In the genomic region with DNA sequence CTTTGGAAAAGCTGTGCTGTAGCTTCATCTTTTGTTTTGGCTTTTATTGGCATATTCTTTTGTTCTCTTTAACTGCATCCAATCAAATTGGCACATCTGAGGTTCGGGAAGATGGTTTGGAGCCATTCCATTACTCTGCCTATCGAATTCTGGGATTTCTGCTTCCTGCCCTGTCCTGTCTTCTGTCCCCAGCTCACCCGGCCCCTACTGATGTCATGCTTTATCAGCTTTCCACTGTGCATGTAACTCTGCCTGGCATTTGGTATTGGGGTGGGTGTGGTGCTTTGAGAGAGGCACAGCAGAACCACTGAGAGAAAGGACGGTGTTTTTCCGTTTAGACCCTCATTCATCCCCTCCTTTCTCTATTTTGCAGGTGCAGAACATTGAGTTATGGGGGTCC, we compare ENCODE assay signal across 18 cellular contexts.
DNase-seq lines count a peak whose midpoint lies in the region; ATAC-seq and TF ChIP-seq lines count a peak whose summit lies in the region.
"Had no signal": no experiment of that assay in that cellular context is flagged by ENCODE, and none has a peak within 500 bp of the region (broad histone marks: within the 10 kb centered on the region; RNA-seq: fewer than 3 reads in every experiment).

No MANE protein-coding gene starts in this region.

- DNase-seq in GM23338 (ENCODE audit: low spot score) (no peak), SJSA1 (ENCODE audit: low read depth in 1 of 2, low spot score in 2 of 2) (no peak), heart left ventricle (peak in 3 of 5 donors; percentile 53 to 77 (median 60)), midbrain (lab: John Stamatoyannopoulos, UW) (no peak), retina (no peak)
- DNase-seq: DMS 273 treated with DMSO at 0.1 percent for 48 hours, GF-D8, NCI-H1417 treated with DMSO at 0.1 percent for 48 hours, NCI-H2029, NCI-H2171 treated with DMSO at 0.1 percent for 48 hours, NCI-H748 treated with DMSO at 0.1 percent for 48 hours, OCI-M1 had no signal

- H3K4me1 Mint-ChIP-seq in GM23338, result peaks cover 2% of the 10 kb centered on the region
- H3K4me1 Mint-ChIP-seq in nephron, result peaks cover 54% of the 10 kb centered on the region

- peak overlapping the region; percentile 85 for H2AFZ ChIP-seq in GM23338

- H3K4me1 ChIP-seq in GM23338 (ENCODE audit: insufficient read depth), result peaks cover under 1% of the 10 kb centered on the region
- peaks cover 37% of the 10 kb centered on the region for H3K4me1 ChIP-seq in SJSA1 (replicated peaks)
- H3K4me1 ChIP-seq in heart left ventricle, result peaks cover 10 to 35% (median 25%) of the 10 kb centered on the region in 12 donors
- H3K4me1 ChIP-seq: A549 had no signal

- H3K36me3 ChIP-seq in GM23338 (ENCODE audit: insufficient read depth) (no peaks in the 10 kb centered on the region), SJSA1 (no peaks in the 10 kb centered on the region), heart left ventricle (no peaks in the 10 kb centered on the region)

- H3F3A ChIP-seq in GM23338 (replicated peaks; ENCODE audit: low read depth), result no peaks in the 10 kb centered on the region

- H3K4me3 Mint-ChIP-seq in GM23338 (no peak overlapping the region), nephron (no peak overlapping the region)

- H3K4me3 ChIP-seq in GM23338 (no peak overlapping the region), SJSA1 (no peak overlapping the region), heart left ventricle (no peak overlapping the region)
- H3K4me3 ChIP-seq: A549, SK-N-MC had no signal

- peaks cover 7% of the 10 kb centered on the region; the same call in 1 of the 2 replicates for H3K9me2 ChIP-seq in GM23338 (ENCODE audit: insufficient read depth)

- H3K27me3 ChIP-seq in GM23338 (ENCODE audit: insufficient read depth) (no peaks in the 10 kb centered on the region), SJSA1 (replicated peaks) (no peaks in the 10 kb centered on the region), heart left ventricle (no peaks in the 10 kb centered on the region)

- H3K27ac Mint-ChIP-seq in GM23338 (no peak overlapping the region), nephron (peak overlapping the region in 2 of 3 experiments; percentile 54 to 91)

- 42 to 64% (median 52%) methylated on average over 5 of the region's 5 CpGs for WGBS in heart left ventricle, 4 donors

- no peak overlapping the region for H3K4me2 ChIP-seq in GM23338
- H3K4me2 ChIP-seq: A549 had no signal

- H3K27ac ChIP-seq in GM23338 (ENCODE audit: low read depth), result no peak overlapping the region
- H3K27ac ChIP-seq in SJSA1, result peak overlapping the region; percentile 70
- H3K27ac ChIP-seq in heart left ventricle, result peak overlapping the region in 7 of 12 donors; percentile 17 to 72 (median 58)
- H3K27ac ChIP-seq: A549, C4-2B, SK-N-MC had no signal

- TF ChIP-seq CTCF in GM23338 (conservative IDR thresholded peaks at IDR 0.05; ENCODE audit: low read depth in 2 of 2) (no peak), heart left ventricle (IDR thresholded peaks at IDR 0.05) (no peak), nephron (IDR thresholded peaks at IDR 0.05; ENCODE audit: unreplicated experiment in 3 of 3) (no peak)

- no peaks in the 10 kb centered on the region for H3K9me3 ChIP-seq in SJSA1 (replicated peaks)
- H3K9me3 ChIP-seq in heart left ventricle, result no peaks in the 10 kb centered on the region
- H3K9me3 ChIP-seq: A549 had no signal

- H3K79me2 ChIP-seq in GM23338 (replicated peaks; ENCODE audit: insufficient read depth), result no peaks in the 10 kb centered on the region

- H3K27me3 Mint-ChIP-seq in GM23338 (ENCODE audit: insufficient read depth, low read depth, poor library complexity) (peaks cover 3% of the 10 kb centered on the region), nephron (ENCODE audit: low read depth) (peaks cover 8% of the 10 kb centered on the region)

- TF ChIP-seq POLR2A in heart left ventricle (IDR thresholded peaks at IDR 0.05), result no peak

- no peaks in the 10 kb centered on the region for H4K20me1 ChIP-seq in GM23338 (replicated peaks; ENCODE audit: insufficient read depth)

- H3K9me3 Mint-ChIP-seq in GM23338 (no peaks in the 10 kb centered on the region), nephron (no peaks in the 10 kb centered on the region)

- H3K36me3 Mint-ChIP-seq in GM23338 (ENCODE audit: low read depth) (no peaks in the 10 kb centered on the region), nephron (ENCODE audit: low read depth) (no peaks in the 10 kb centered on the region)

- ATAC-seq in GM23338 (no peak), heart left ventricle (peak; percentile 79 to 91 (median 88)), HG02623 (IDR thresholded peaks at IDR 0.05; ENCODE audit: unreplicated experiment) (no peak), HG02884 (IDR thresholded peaks at IDR 0.05; ENCODE audit: unreplicated experiment) (no peak)
- ATAC-seq: A549 had no signal

- intact Hi-C loops in heart left ventricle (cut with DNase I), result loop anchor here in 4 of 10 donors (1.0 to 10.0 kb wide), 4 partner anchors 119 to 206 kb away; no protein-coding TSS in a partner anchor

TF ChIP-seq in GM23338, 12 proteins besides CTCF, POLR2A, EP300 and RAD21:
- no peak for TF ChIP-seq POLR2AphosphoS5 (IDR thresholded peaks at IDR 0.05; ENCODE audit: low read depth)
- no peak for TF ChIP-seq STAT1 (IDR thresholded peaks at IDR 0.05; ENCODE audit: unreplicated experiment)
- no peak for TF ChIP-seq REST (IDR thresholded peaks at IDR 0.05; ENCODE audit: unreplicated experiment)
TF ChIP-seq in GM23338: peak in this region for 0.

Comparison
In these comparisons a context has a peak if more than half of its experiments do, and no peak if none do; other contexts are left out.
1. ATAC-seq: peak in heart left ventricle (4 of 4); none in GM23338 (single experiment), HG02623 (single experiment) and HG02884 (single experiment).
2. DNase-seq: peak in heart left ventricle (3 of 5); none in GM23338 (single experiment), SJSA1 (0 of 2), midbrain (single experiment) and retina (single experiment).